ENCODE assay signal across 22 cellular contexts in the genomic region with DNA sequence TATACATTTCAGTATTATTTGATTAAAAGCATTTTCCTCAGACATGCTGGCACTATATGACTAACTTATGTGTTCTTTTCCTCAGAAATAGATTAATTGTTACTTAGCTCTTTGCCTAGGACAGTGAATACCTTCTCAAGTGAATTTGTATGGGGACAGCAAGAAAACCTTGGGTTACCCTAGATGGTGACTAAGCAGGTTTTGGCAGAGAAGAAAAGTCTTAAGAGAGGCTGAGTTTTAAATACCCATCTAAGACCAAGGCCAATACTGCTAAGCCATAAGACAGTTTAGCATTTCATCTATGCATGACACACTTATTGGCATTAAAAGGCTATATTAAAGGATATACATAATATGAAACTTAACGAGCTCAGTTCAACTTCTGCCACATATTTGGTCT.
"Had no signal": no experiment of that assay in that cellular context is flagged by ENCODE, and none has a peak within 500 bp of the region (broad histone marks: within the 10 kb centered on the region; RNA-seq: fewer than 3 reads in every experiment).

No MANE protein-coding gene starts in this region.

- H3K27me3 ChIP-seq: MG63, SJSA1 had no signal

- DNase-seq: IMR-90, Karpas-422, KBM-7, MG63, NCI-H1092, NCI-H1105 treated with DMSO at 0.1 percent for 48 hours, NCI-H1417 treated with DMSO at 0.1 percent for 48 hours, NCI-H146, NCI-H1694 treated with DMSO at 0.1 percent for 48 hours, NCI-H1930, NCI-H2081, NCI-H2107, NCI-H2227 treated with DMSO at 0.1 percent for 48 hours, NCI-H524, NCI-H526 treated with DMSO at 0.1 percent for 48 hours, NCI-H748 treated with DMSO at 0.1 percent for 48 hours, Right ventricle myocardium superior, RPMI8226, SIG-M5 had no signal

- H3K4me3 ChIP-seq: MG63, SJSA1, SK-N-MC had no signal

- ATAC-seq: HepG2 had no signal

- H3K9me3 ChIP-seq: MG63, SJSA1 had no signal

- H3K27ac ChIP-seq: SJSA1, SK-N-MC had no signal

- H3K36me3 ChIP-seq: MG63, SJSA1 had no signal
